In genomic region chr13:77184455-77184854, GRCh38 we compare ENCODE assay signal across 12 cellular contexts.
DNase-seq lines count a peak whose midpoint lies in the region; ATAC-seq lines count a peak whose summit lies in the region.
"Had no signal": no experiment of that assay in that cellular context is flagged by ENCODE, and none has a peak within 500 bp of the region (broad histone marks: within the 10 kb centered on the region; RNA-seq: fewer than 3 reads in every experiment).

No MANE protein-coding gene starts in this region.

- no peak overlapping the region for H3K23ac ChIP-seq in mesenchymal stem cell (ENCODE audit: low read length in 2 of 2)

- no peak overlapping the region for H2BK12ac ChIP-seq in mesenchymal stem cell (ENCODE audit: low read length in 2 of 2)

- H3K9me3 Mint-ChIP-seq in activated T-helper 17 cell treated with anti-CD3 and anti-CD28 coated beads, Interleukin-2, amount 50 U/mL, for 72 hours: no peaks in the 10 kb centered on the region

- no peak overlapping the region for H3K9ac ChIP-seq in mesenchymal stem cell (ENCODE audit: low read length)
- H3K9ac ChIP-seq: BLaER1 had no signal

- no peak overlapping the region for H2AK5ac ChIP-seq in mesenchymal stem cell (ENCODE audit: low read length, severe bottlenecking)

- peak; percentile 20 to 37 for DNase-seq in stimulated activated CD4-positive, alpha-beta T cell treated with anti-CD3 and anti-CD28 coated beads, Interleukin-15, amount 100 ng/mL, for 48 hours (ENCODE audit: low read depth in 2 of 2)
- DNase-seq in stimulated activated CD4-positive, alpha-beta T cell treated with anti-CD3 and anti-CD28 coated beads, Interleukin-4, amount 100 ng/mL, for 1 hour: no peak
- no peak for DNase-seq in NCI-H82 treated with DMSO at 0.1 percent for 48 hours (lab: John Stamatoyannopoulos, UW; ENCODE audit: unreplicated experiment)
- DNase-seq in NCI-H2081 (lab: John Stamatoyannopoulos, UW): no peak
- no peak for DNase-seq in mesenchymal stem cell
- no peak for DNase-seq in NCI-H226
- DNase-seq: NCI-H146, small intestine had no signal

- no peaks in the 10 kb centered on the region for H3K27me3 ChIP-seq in mesenchymal stem cell (ENCODE audit: control insufficient read depth in 1 of 2, insufficient read depth in 1 of 2, low read length in 2 of 2)
- H3K27me3 ChIP-seq: BLaER1 had no signal

- H3K27me3 Mint-ChIP-seq in activated T-helper 17 cell treated with anti-CD3 and anti-CD28 coated beads, Interleukin-2, amount 50 U/mL, for 72 hours: no peaks in the 10 kb centered on the region

- H3K4me1 Mint-ChIP-seq in activated T-helper 17 cell treated with anti-CD3 and anti-CD28 coated beads, Interleukin-2, amount 50 U/mL, for 72 hours: peaks cover 16% of the 10 kb centered on the region

- peak; percentile 98 for ATAC-seq in HG03159 (IDR thresholded peaks at IDR 0.05; ENCODE audit: unreplicated experiment)
- ATAC-seq in activated T-helper 17 cell treated with anti-CD3 and anti-CD28 coated beads, Interleukin-2, amount 50 U/mL, for 72 hours (replicated peaks): peak; percentile 100

- H3K4me3 Mint-ChIP-seq in activated T-helper 17 cell treated with anti-CD3 and anti-CD28 coated beads, Interleukin-2, amount 50 U/mL, for 72 hours: peak overlapping the region; percentile 1

- H3K9me3 ChIP-seq in mesenchymal stem cell (ENCODE audit: control insufficient read depth, low read length): no peaks in the 10 kb centered on the region
- H3K9me3 ChIP-seq: BLaER1 had no signal

- peaks cover 95% of the 10 kb centered on the region for H3K36me3 Mint-ChIP-seq in activated T-helper 17 cell treated with anti-CD3 and anti-CD28 coated beads, Interleukin-2, amount 50 U/mL, for 72 hours (ENCODE audit: low read depth)

- peaks cover 2% of the 10 kb centered on the region for H3K79me1 ChIP-seq in mesenchymal stem cell (replicated peaks; ENCODE audit: low read length, poor library complexity, severe bottlenecking)

- H2BK120ac ChIP-seq in mesenchymal stem cell (ENCODE audit: low read depth, low read length): no peak overlapping the region

- no peak overlapping the region for H2BK15ac ChIP-seq in mesenchymal stem cell (ENCODE audit: low read depth, poor library complexity, severe bottlenecking)

- H2BK5ac ChIP-seq in mesenchymal stem cell (ENCODE audit: low read depth, low read length, poor library complexity, severe bottlenecking): no peak overlapping the region

- no peak overlapping the region for H3K27ac ChIP-seq in mesenchymal stem cell (ENCODE audit: low read length, poor library complexity, severe bottlenecking)
- H3K27ac ChIP-seq: BLaER1, coronary artery had no signal

- H3K36me3 ChIP-seq in mesenchymal stem cell (ENCODE audit: control insufficient read depth in 1 of 2, insufficient read depth in 2 of 2, low read depth in 1 of 2, low read length in 2 of 2): peaks cover 8 to 90% of the 10 kb centered on the region in 2 experiments

- H3K4me1 ChIP-seq in mesenchymal stem cell (ENCODE audit: control insufficient read depth, insufficient read depth, low read depth, low read length): no peaks in the 10 kb centered on the region

- peak overlapping the region; percentile 64 for H3K27ac Mint-ChIP-seq in activated T-helper 17 cell treated with anti-CD3 and anti-CD28 coated beads, Interleukin-2, amount 50 U/mL, for 72 hours

- no peak overlapping the region for H4K8ac ChIP-seq in mesenchymal stem cell (ENCODE audit: low read length)

- no peak overlapping the region for H4K91ac ChIP-seq in mesenchymal stem cell (ENCODE audit: low read length)

- H3K4me2 ChIP-seq in mesenchymal stem cell (ENCODE audit: low read length, poor library complexity, severe bottlenecking): no peak overlapping the region
- H3K4me2 ChIP-seq: BLaER1 had no signal

- H2AFZ ChIP-seq in mesenchymal stem cell (ENCODE audit: low read depth, low read length): no peak overlapping the region

- H3K14ac ChIP-seq in mesenchymal stem cell (ENCODE audit: low read length in 2 of 2): no peak overlapping the region

- H3K18ac ChIP-seq in mesenchymal stem cell (ENCODE audit: low read depth in 1 of 2, low read length in 2 of 2): no peak overlapping the region

- WGBS in mesenchymal stem cell: 99% methylated on average over 2 of the region's 2 CpGs

- no peak overlapping the region for H3K4me3 ChIP-seq in mesenchymal stem cell (ENCODE audit: insufficient read depth in 1 of 2, low read depth in 1 of 2, low read length in 2 of 2)
- H3K4me3 ChIP-seq: BLaER1, coronary artery had no signal

- H3K4ac ChIP-seq in mesenchymal stem cell (ENCODE audit: low read depth in 1 of 2, low read length in 2 of 2): no peak overlapping the region

Comparison
In these comparisons a context has a peak if more than half of its experiments do, and no peak if none do; other contexts are left out.
1. DNase-seq: peak in stimulated activated CD4-positive, alpha-beta T cell treated with anti-CD3 and anti-CD28 coated beads, Interleukin-15, amount 100 ng/mL, for 48 hours (2 of 2); none in stimulated activated CD4-positive, alpha-beta T cell treated with anti-CD3 and anti-CD28 coated beads, Interleukin-4, amount 100 ng/mL, for 1 hour (single experiment), NCI-H82 treated with DMSO at 0.1 percent for 48 hours (single experiment), NCI-H2081 (0 of 2), mesenchymal stem cell (single experiment) and NCI-H226 (single experiment).